ENCODE assay signal across 23 cellular contexts in the genomic region with DNA sequence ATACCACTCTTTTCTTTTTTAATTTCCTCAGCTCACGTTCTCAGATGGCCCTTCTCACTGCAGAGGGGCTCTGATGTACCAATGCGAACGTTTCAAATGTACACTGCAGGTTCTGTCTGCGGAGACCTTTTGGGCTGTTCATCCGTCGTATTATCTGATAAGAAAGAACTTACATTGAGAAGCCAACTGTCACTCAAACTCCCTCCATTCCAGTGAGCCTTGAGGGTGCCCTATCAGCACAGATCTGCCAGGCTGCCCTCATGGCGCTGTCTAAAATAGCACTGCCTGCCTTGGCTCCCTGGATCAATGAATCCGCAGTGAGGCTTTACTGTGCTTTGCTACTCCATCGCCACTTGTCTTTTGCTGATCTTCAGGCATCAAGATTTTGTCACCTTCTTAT.
"Had no signal": no experiment of that assay in that cellular context is flagged by ENCODE, and none has a peak within 500 bp of the region (broad histone marks: within the 10 kb centered on the region; RNA-seq: fewer than 3 reads in every experiment).

No MANE protein-coding gene starts in this region.

- H3K4me1 Mint-ChIP-seq: mesothelial cell of epicardium; naive B cell; naive thymus-derived CD8-positive, alpha-beta T cell had no signal

- DNase-seq: dermis blood vessel endothelial cell; dorsolateral prefrontal cortex; effector CD4-positive, alpha-beta T cell; effector memory CD4-positive, alpha-beta T cell; foreskin keratinocyte; heart left ventricle; hippocampal formation; left cardiac atrium; left lung; left ventricle myocardium superior; lower lobe of right lung; mesenchymal stem cell; mucosa of descending colon; naive B cell; naive thymus-derived CD8-positive, alpha-beta T cell had no signal

- ATAC-seq: foreskin keratinocyte; gastroesophageal sphincter; heart left ventricle; left cardiac atrium; left lung; left ventricle myocardium superior; lower lobe of right lung; mucosa of descending colon; naive thymus-derived CD8-positive, alpha-beta T cell had no signal

- H3K36me3 Mint-ChIP-seq: mesothelial cell of epicardium; naive B cell; naive thymus-derived CD8-positive, alpha-beta T cell had no signal

- H3K27me3 ChIP-seq: dorsolateral prefrontal cortex, esophagus muscularis mucosa, foreskin keratinocyte, gastroesophageal sphincter, left lung had no signal

- H3K36me3 ChIP-seq: esophagus muscularis mucosa, gastroesophageal sphincter, heart left ventricle, left lung, lower lobe of right lung had no signal

- FAIRE-seq: endothelial cell of umbilical vein, frontal cortex, islet of Langerhans, keratinocyte had no signal

- H3K9me3 ChIP-seq: esophagus muscularis mucosa, gastroesophageal sphincter, left lung, lower lobe of right lung, mucosa of descending colon had no signal

- H3K4me1 ChIP-seq: esophagus muscularis mucosa, foreskin keratinocyte, gastroesophageal sphincter, heart left ventricle, left lung, lower lobe of right lung had no signal

- H3K9me3 Mint-ChIP-seq: mesothelial cell of epicardium; naive thymus-derived CD8-positive, alpha-beta T cell had no signal

- H3K4me3 ChIP-seq: coronary artery, dorsolateral prefrontal cortex, esophagus muscularis mucosa, gastroesophageal sphincter, heart left ventricle, left lung, lower lobe of right lung, mucosa of descending colon had no signal

- H3K27ac Mint-ChIP-seq: mesothelial cell of epicardium had no signal

- H3K4me3 Mint-ChIP-seq: mesothelial cell of epicardium; naive B cell; naive thymus-derived CD8-positive, alpha-beta T cell had no signal

- H3K27ac ChIP-seq: coronary artery, dorsolateral prefrontal cortex, esophagus muscularis mucosa, foreskin keratinocyte, gastroesophageal sphincter, heart left ventricle, left lung, lower lobe of right lung had no signal
